In genomic region chr7:27164381-27165088, GRCh38 we compare ENCODE assay signal across 9 cellular contexts. TPM values are rescaled to one million over a fixed set of nuclear protein-coding genes. Genes with fewer than 3 reads are reported as not detected.
DNase-seq lines count a peak whose midpoint lies in the region; ATAC-seq and TF ChIP-seq lines count a peak whose summit lies in the region.
"Had no signal": no experiment of that assay in that cellular context is flagged by ENCODE, and none has a peak within 500 bp of the region (broad histone marks: within the 10 kb centered on the region; RNA-seq: fewer than 3 reads in every experiment).

No MANE protein-coding gene starts in this region.

- peaks cover 14% of the 10 kb centered on the region; the same call in 1 of the 2 replicates for H3F3A ChIP-seq in Loucy (ENCODE audit: low read depth)

- CTCF ChIA-PET in CD4-positive, alpha-beta T cell (lab: Charles Lee) = interaction anchor here (2.5 kb wide), 1 partner anchor 14 kb away, joined by 6 read pairs; no protein-coding TSS in a partner anchor
- CTCF ChIA-PET in CD8-positive, alpha-beta T cell (lab: Charles Lee) = interaction anchor here (1.5 to 4.2 kb wide), 4 partner anchors 15 to 484 kb away, joined by 3 to 86 read pairs (median 33); partner anchors contain the start of genes HOXA3 and HOXA6

- H3K79me2 ChIP-seq in Loucy (ENCODE audit: insufficient read depth, low read length) (peaks cover 94% of the 10 kb centered on the region), parathyroid adenoma (no peaks in the 10 kb centered on the region)

- H3K9ac ChIP-seq in Loucy (ENCODE audit: low read depth, low read length, poor library complexity, severe bottlenecking) = peak overlapping the region; percentile 99
- no peak overlapping the region for H3K9ac ChIP-seq in parathyroid adenoma

- peaks cover 53% of the 10 kb centered on the region for H4K20me1 ChIP-seq in Loucy (ENCODE audit: insufficient read depth, low read length, poor library complexity, severe bottlenecking)

- intact Hi-C loops in CD4-positive, alpha-beta T cell (cut with DNase I, micrococcal nuclease) = loop anchor here (5.0 to 10.0 kb wide), 6 partner anchors 497 to 1312 kb away; partner anchors contain the start of gene SNX10 (in 1 of the 2)
- intact Hi-C loops in CD8-positive, alpha-beta T cell (cut with DNase I, micrococcal nuclease) = loop anchor here (5.0 to 10.0 kb wide), 6 partner anchors 33 to 1082 kb away; partner anchors contain the start of genes CBX3 (in 1 of the 2), HNRNPA2B1 (in 1 of the 2) and SNX10 (in 1 of the 2)

- no peaks in the 10 kb centered on the region for H3K9me3 ChIP-seq in CD4-positive, alpha-beta T cell (ENCODE audit: control insufficient read depth, low read length)
- H3K9me3 ChIP-seq in Loucy (ENCODE audit: insufficient read depth, low read depth, low read length) (no peaks in the 10 kb centered on the region), parathyroid adenoma (ENCODE audit: control insufficient read depth, low read length) (no peaks in the 10 kb centered on the region)
- no peaks in the 10 kb centered on the region for H3K9me3 ChIP-seq in CD8-positive, alpha-beta T cell (ENCODE audit: low read length)

- peaks cover 96% of the 10 kb centered on the region for H3K27me3 ChIP-seq in CD4-positive, alpha-beta T cell (ENCODE audit: control insufficient read depth, insufficient read depth, low read length)
- peaks cover 64% of the 10 kb centered on the region for H3K27me3 ChIP-seq in Loucy (ENCODE audit: insufficient read depth, low read length, poor library complexity, severe bottlenecking)
- H3K27me3 ChIP-seq in parathyroid adenoma (ENCODE audit: control insufficient read depth, insufficient read depth, low read length) = peaks cover 47% of the 10 kb centered on the region
- H3K27me3 ChIP-seq in CD8-positive, alpha-beta T cell (ENCODE audit: insufficient read depth, low read length) = peaks cover 70% of the 10 kb centered on the region

- H3K27ac Mint-ChIP-seq in CD4-positive, alpha-beta T cell = peak overlapping the region; percentile 0
- H3K27ac Mint-ChIP-seq in CD8-positive, alpha-beta T cell = no peak overlapping the region

- no peaks in the 10 kb centered on the region for H3K9me2 ChIP-seq in Loucy (replicated peaks; ENCODE audit: low read depth, low read length)

- ATAC-seq in CD4-positive, alpha-beta T cell (ENCODE audit: poor library complexity) = no peak
- no peak for ATAC-seq in CD8-positive, alpha-beta T cell
- no peak for ATAC-seq in HG03196 (IDR thresholded peaks at IDR 0.05; ENCODE audit: unreplicated experiment)

- peaks cover 10% of the 10 kb centered on the region for H3K4me1 ChIP-seq in Loucy (ENCODE audit: insufficient read depth, low read length, poor library complexity, severe bottlenecking)
- no peaks in the 10 kb centered on the region for H3K4me1 ChIP-seq in parathyroid adenoma
- H3K4me1 ChIP-seq in CD8-positive, alpha-beta T cell (ENCODE audit: insufficient read depth, low read length) = peaks cover 34% of the 10 kb centered on the region

- no peak overlapping the region for H2AFZ ChIP-seq in Loucy (ENCODE audit: low read length)
- H2AFZ ChIP-seq in parathyroid adenoma = peak overlapping the region; percentile 45

- peak overlapping the region; percentile 94 for H3K4me3 ChIP-seq in Loucy (ENCODE audit: low read length, poor library complexity, severe bottlenecking)
- peak overlapping the region; percentile 74 for H3K4me3 ChIP-seq in epithelial cell of proximal tubule (ENCODE audit: low read depth, low read length)
- no peak overlapping the region for H3K4me3 ChIP-seq in parathyroid adenoma (ENCODE audit: low read depth, low read length)
- no peak overlapping the region for H3K4me3 ChIP-seq in CD8-positive, alpha-beta T cell (ENCODE audit: low read depth, low read length)
- H3K4me3 ChIP-seq: SK-N-MC had no signal

- H3K4me2 ChIP-seq in Loucy (ENCODE audit: low read depth, low read length, poor library complexity, severe bottlenecking) (peak overlapping the region; percentile 91), parathyroid adenoma (ENCODE audit: low read length) (no peak overlapping the region)

- TF ChIP-seq CTCF in CD4-positive, alpha-beta T cell (IDR thresholded peaks at IDR 0.05) = no peak
- TF ChIP-seq CTCF in Loucy (conservative IDR thresholded peaks at IDR 0.05; ENCODE audit: low read length) = peak; percentile 28
- TF ChIP-seq CTCF in epithelial cell of proximal tubule (conservative IDR thresholded peaks at IDR 0.05; ENCODE audit: low read depth, low read length) = peak; percentile 16
- TF ChIP-seq CTCF in parathyroid adenoma (IDR thresholded peaks at IDR 0.05) = no peak
- TF ChIP-seq CTCF in CD8-positive, alpha-beta T cell (IDR thresholded peaks at IDR 0.05) = no peak

- H3K36me3 Mint-ChIP-seq in CD4-positive, alpha-beta T cell (ENCODE audit: low read depth) = peaks cover 4% of the 10 kb centered on the region
- no peaks in the 10 kb centered on the region for H3K36me3 Mint-ChIP-seq in CD8-positive, alpha-beta T cell

- peaks cover 46% of the 10 kb centered on the region for H3K36me3 ChIP-seq in Loucy (ENCODE audit: insufficient read depth, low read length)
- H3K36me3 ChIP-seq in parathyroid adenoma (ENCODE audit: control insufficient read depth, insufficient read depth, low read length) = no peaks in the 10 kb centered on the region
- no peaks in the 10 kb centered on the region for H3K36me3 ChIP-seq in CD8-positive, alpha-beta T cell (ENCODE audit: insufficient read depth, low read length)

- POLR2A ChIA-PET in CD4-positive, alpha-beta T cell (lab: Charles Lee) = interaction anchor here (1.3 kb wide), 1 partner anchor 26 kb away, joined by 3 read pairs; no protein-coding TSS in a partner anchor
- POLR2A ChIA-PET in CD8-positive, alpha-beta T cell (lab: Charles Lee) = no interaction called here

- peaks cover 46% of the 10 kb centered on the region for H3K4me1 Mint-ChIP-seq in CD4-positive, alpha-beta T cell (ENCODE audit: low read depth)
- H3K4me1 Mint-ChIP-seq in CD8-positive, alpha-beta T cell (ENCODE audit: low read depth) = peaks cover 39% of the 10 kb centered on the region

- H3K9me3 Mint-ChIP-seq in CD4-positive, alpha-beta T cell = no peaks in the 10 kb centered on the region
- no peaks in the 10 kb centered on the region for H3K9me3 Mint-ChIP-seq in CD8-positive, alpha-beta T cell

- DNase-seq in CD4-positive, alpha-beta T cell = no peak
- DNase-seq in epithelial cell of proximal tubule (ENCODE audit: low read depth) (no peak), hypothalamus (lab: John Stamatoyannopoulos, UW) (no peak), SKM-1 (lab: John Stamatoyannopoulos, UW; ENCODE audit: unreplicated experiment) (no peak)
- no peak for DNase-seq in CD8-positive, alpha-beta T cell

- no peak overlapping the region for H3K27ac ChIP-seq in CD4-positive, alpha-beta T cell (ENCODE audit: low read depth, low read length)
- H3K27ac ChIP-seq in parathyroid adenoma = no peak overlapping the region
- no peak overlapping the region for H3K27ac ChIP-seq in CD8-positive, alpha-beta T cell (ENCODE audit: low read depth, low read length)
- H3K27ac ChIP-seq: SK-N-MC had no signal

- H3K4me3 Mint-ChIP-seq in CD4-positive, alpha-beta T cell = peak overlapping the region; percentile 56
- H3K4me3 Mint-ChIP-seq in CD8-positive, alpha-beta T cell = no peak overlapping the region

- H3K27me3 Mint-ChIP-seq in CD4-positive, alpha-beta T cell = peaks cover 90% of the 10 kb centered on the region
- peaks cover 76% of the 10 kb centered on the region for H3K27me3 Mint-ChIP-seq in CD8-positive, alpha-beta T cell (ENCODE audit: low read depth)

RNA-seq across cellular contexts. Expression of gene HOXA9, which starts 0.8 kb away (rescaled TPM):
- total RNA-seq in CD4-positive, alpha-beta T cell = not detected
- 82.4 and 104 TPM in 2 replicates for total RNA-seq in epithelial cell of proximal tubule
- not detected for total RNA-seq in CD8-positive, alpha-beta T cell

RNA-seq across cellular contexts. Expression of gene HOXA7, which starts 8.1 kb away (rescaled TPM):
- not detected for total RNA-seq in CD4-positive, alpha-beta T cell
- 21.4 and 27.9 TPM in 2 replicates for total RNA-seq in epithelial cell of proximal tubule
- total RNA-seq in CD8-positive, alpha-beta T cell = not detected

RNA-seq across cellular contexts. Expression of gene HOXA10, which starts 9.6 kb away (rescaled TPM):
- not detected for total RNA-seq in CD4-positive, alpha-beta T cell
- 36.7 and 51.7 TPM in 2 replicates for total RNA-seq in epithelial cell of proximal tubule
- not detected for total RNA-seq in CD8-positive, alpha-beta T cell

RNA-seq across cellular contexts. Expression of gene HOXA3, which starts 12.2 kb away (rescaled TPM):
- not detected for total RNA-seq in CD4-positive, alpha-beta T cell
- total RNA-seq in epithelial cell of proximal tubule = 14.4 and 33.2 TPM in 2 replicates
- total RNA-seq in CD8-positive, alpha-beta T cell = not detected

RNA-seq across cellular contexts. Expression of gene HOXA6, which starts 17.0 kb away (rescaled TPM):
- total RNA-seq in CD4-positive, alpha-beta T cell = not detected
- 5.7 and 11.8 TPM in 2 replicates for total RNA-seq in epithelial cell of proximal tubule
- total RNA-seq in CD8-positive, alpha-beta T cell = not detected

Comparison
In these comparisons a context has a peak if more than half of its experiments do, and no peak if none do; other contexts are left out.
1. CTCF ChIP-seq: peak in Loucy (single experiment) and epithelial cell of proximal tubule (single experiment); none in CD4-positive, alpha-beta T cell (single experiment), parathyroid adenoma (single experiment) and CD8-positive, alpha-beta T cell (single experiment).
2. H3K4me3 ChIP-seq: peak in Loucy (single experiment) and epithelial cell of proximal tubule (single experiment); none in parathyroid adenoma (single experiment) and CD8-positive, alpha-beta T cell (single experiment).
3. RNA of gene HOXA9, which starts 0.8 kb away (total RNA-seq): 82.4 to 104 TPM in epithelial cell of proximal tubule; not detected in CD8-positive, alpha-beta T cell and not detected in CD4-positive, alpha-beta T cell; every median in the first group is over 10 times any median in the second.
4. RNA of gene HOXA7, which starts 8.1 kb away (total RNA-seq): 21.4 to 27.9 TPM in epithelial cell of proximal tubule; not detected in CD4-positive, alpha-beta T cell and not detected in CD8-positive, alpha-beta T cell; every median in the first group is over 10 times any median in the second.
5. RNA of gene HOXA10, which starts 9.6 kb away (total RNA-seq): 36.7 to 51.7 TPM in epithelial cell of proximal tubule; not detected in CD8-positive, alpha-beta T cell and not detected in CD4-positive, alpha-beta T cell; every median in the first group is over 10 times any median in the second.